Comparison of ENCODE assay signal across 30 cellular contexts in the genomic region with DNA sequence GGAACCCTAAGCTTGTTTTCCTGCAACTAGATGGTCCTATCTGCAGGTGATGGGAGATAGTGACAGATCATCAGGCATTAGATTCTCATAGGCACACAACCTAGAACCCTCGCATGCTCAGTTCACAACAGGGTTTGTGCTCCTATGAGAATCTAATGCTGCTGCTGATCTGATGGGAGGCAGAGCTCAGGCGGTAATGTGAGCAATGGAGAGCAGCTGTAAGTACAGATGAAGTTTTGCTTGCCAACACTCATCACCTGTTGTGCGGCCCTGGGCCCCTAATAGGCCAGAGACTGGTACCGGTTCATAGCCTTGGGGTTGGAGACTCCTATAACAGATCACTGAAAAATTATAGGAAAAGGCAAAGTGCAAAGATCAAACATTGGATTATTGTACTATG.
DNase-seq lines count a peak whose midpoint lies in the region; TF ChIP-seq lines count a peak whose summit lies in the region.
"Had no signal": no experiment of that assay in that cellular context is flagged by ENCODE, and none has a peak within 500 bp of the region (broad histone marks: within the 10 kb centered on the region; RNA-seq: fewer than 3 reads in every experiment).

No MANE protein-coding gene starts in this region.

- no peak overlapping the region for H3K4me3 Mint-ChIP-seq in Calu3 (ENCODE audit: low read depth, unreplicated experiment)
- H3K4me3 Mint-ChIP-seq: B cell; CD14-positive monocyte; CD4-positive, alpha-beta memory T cell; CD4-positive, alpha-beta T cell; CD4-positive, CD25-positive, alpha-beta regulatory T cell; CD8-positive, alpha-beta memory T cell; CD8-positive, alpha-beta T cell had no signal

- H3K36me3 ChIP-seq in HEK293 (ENCODE audit: control insufficient read depth in 2 of 2, insufficient read depth in 1 of 2, low read length in 2 of 2): no peaks in the 10 kb centered on the region
- H3K36me3 ChIP-seq: BE2C; BLaER1; BLaER1 treated with 17β-estradiol and CSF1 and Interleukin-3, amounts not matched to agents 10 nM and 100 nM had no signal

- H3K27ac Mint-ChIP-seq in Calu3 (ENCODE audit: unreplicated experiment): no peak overlapping the region
- H3K27ac Mint-ChIP-seq: B cell; CD14-positive monocyte; CD4-positive, alpha-beta memory T cell; CD4-positive, alpha-beta T cell; CD4-positive, CD25-positive, alpha-beta regulatory T cell; CD8-positive, alpha-beta memory T cell; CD8-positive, alpha-beta T cell had no signal

- intact Hi-C loops in Calu3 (cut with micrococcal nuclease; ENCODE audit: unreplicated experiment): no loop called here

- H3K4me1 ChIP-seq in HEK293 (ENCODE audit: control insufficient read depth, insufficient read depth, low read length): no peaks in the 10 kb centered on the region
- H3K4me1 ChIP-seq: BLaER1; BLaER1 treated with 17β-estradiol and CSF1 and Interleukin-3, amounts not matched to agents 10 nM and 100 nM; Caco-2 had no signal

- POLR2A ChIA-PET in HEK293 (lab: Yijun Ruan, JAX): no interaction called here

- CTCF ChIA-PET in HEK293 (lab: Yijun Ruan, JAX) (no interaction called here), Calu3 (lab: Charles Lee) (no interaction called here)

- DNase-seq in UCSD-AML1 (lab: John Stamatoyannopoulos, UW; ENCODE audit: unreplicated experiment): peak; percentile 2
- no peak for DNase-seq in Calu3
- no peak for DNase-seq in NCI-H187 treated with DMSO at 0.1 percent for 48 hours (lab: John Stamatoyannopoulos, UW)
- DNase-seq: 8988T; ACHN; AML-193; BE2C; C1 segment of cervical spinal cord; Caco-2; CD4-positive, alpha-beta memory T cell; CD4-positive, alpha-beta T cell; CD4-positive, CD25-positive, alpha-beta regulatory T cell; CD8-positive, alpha-beta memory T cell; CD8-positive, alpha-beta T cell; COR-L47; DMS 273 treated with DMSO at 0.1 percent for 48 hours; DMS153; DMS53; DMS79; DMS79 treated with DMSO at 0.1 percent for 48 hours; DND-41; EL had no signal

- no peak overlapping the region for H3K4me3 ChIP-seq in HEK293 (ENCODE audit: low read depth, low read length)
- H3K4me3 ChIP-seq: A549; BLaER1; BLaER1 treated with 17β-estradiol and CSF1 and Interleukin-3, amounts not matched to agents 10 nM and 100 nM had no signal

- BruUV-seq in Calu3 (replicated peaks; lab: Mats Ljungman, UMichigan): no TSS peak

- no peak overlapping the region for H3K27ac ChIP-seq in HEK293 (ENCODE audit: extremely low read depth, low read depth, low read length)
- H3K27ac ChIP-seq: 22Rv1; A549; BLaER1; BLaER1 treated with 17β-estradiol and CSF1 and Interleukin-3, amounts not matched to agents 10 nM and 100 nM; C4-2B had no signal

- no peaks in the 10 kb centered on the region for H3K9me3 ChIP-seq in HEK293 (ENCODE audit: control insufficient read depth, insufficient read depth, low read depth, low read length)
- H3K9me3 ChIP-seq: A549, BE2C, BLaER1, Caco-2 had no signal

- H3K27me3 Mint-ChIP-seq in Calu3 (ENCODE audit: unreplicated experiment): no peaks in the 10 kb centered on the region
- H3K27me3 Mint-ChIP-seq: B cell; CD4-positive, alpha-beta memory T cell; CD4-positive, alpha-beta T cell; CD4-positive, CD25-positive, alpha-beta regulatory T cell; CD8-positive, alpha-beta memory T cell had no signal

- H3K9me3 Mint-ChIP-seq in Calu3 (ENCODE audit: low read depth, unreplicated experiment): no peaks in the 10 kb centered on the region
- H3K9me3 Mint-ChIP-seq: CD4-positive, alpha-beta T cell; CD8-positive, alpha-beta T cell had no signal

- no peaks in the 10 kb centered on the region for H3K36me3 Mint-ChIP-seq in Calu3 (ENCODE audit: insufficient read depth, unreplicated experiment)
- H3K36me3 Mint-ChIP-seq: CD14-positive monocyte; CD4-positive, alpha-beta memory T cell; CD4-positive, CD25-positive, alpha-beta regulatory T cell; CD8-positive, alpha-beta memory T cell; CD8-positive, alpha-beta T cell had no signal

- H3K4me1 Mint-ChIP-seq in Calu3 (ENCODE audit: low read depth, unreplicated experiment): no peaks in the 10 kb centered on the region
- H3K4me1 Mint-ChIP-seq: CD14-positive monocyte; CD4-positive, alpha-beta memory T cell; CD4-positive, CD25-positive, alpha-beta regulatory T cell; CD8-positive, alpha-beta memory T cell had no signal

- no peak for TF ChIP-seq CTCF in HEK293 (tag by site-specific recombination; IDR thresholded peaks at IDR 0.05)
- TF ChIP-seq CTCF in Calu3 (IDR thresholded peaks at IDR 0.05; ENCODE audit: unreplicated experiment): no peak

TF ChIP-seq in HEK293, 187 proteins besides CTCF, POLR2A, EP300 and RAD21:
- TF ChIP-seq HOXC10 (CRISPR knock-in tag; IDR thresholded peaks at IDR 0.05) (no peak), ZNF768 (tag by site-specific recombination; IDR thresholded peaks at IDR 0.05) (no peak), ZNF610 (tag by site-specific recombination; IDR thresholded peaks at IDR 0.05; ENCODE audit: borderline replicate concordance) (peak; percentile 96), ZFP69B (tag by site-specific recombination; IDR thresholded peaks at IDR 0.05) (no peak)
TF ChIP-seq in HEK293: peak in this region for 1.
